12 cellular contexts compared by ENCODE assay signal in the genomic region with DNA sequence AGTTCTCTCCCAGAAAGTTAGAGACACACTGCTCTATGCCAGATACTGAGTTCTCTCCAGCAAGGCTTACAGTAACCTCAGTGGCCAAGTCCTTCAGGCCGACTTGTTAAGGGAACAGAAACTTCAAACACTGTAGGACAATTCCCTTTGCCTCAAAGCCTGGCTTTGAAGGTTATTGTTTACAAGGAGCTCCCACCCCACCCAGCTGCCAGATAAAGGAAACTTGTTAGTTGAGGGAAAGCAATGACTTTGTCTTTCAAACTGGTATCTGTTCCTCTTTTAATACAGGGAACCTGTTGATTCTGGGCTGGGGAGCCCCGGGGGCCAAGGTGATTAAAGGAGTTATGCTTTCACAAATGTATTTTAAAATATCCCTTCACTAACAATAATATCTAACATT. TPM values are rescaled to one million over a fixed set of nuclear protein-coding genes. Genes with fewer than 3 reads are reported as not detected.
DNase-seq lines count a peak whose midpoint lies in the region; ATAC-seq and TF ChIP-seq lines count a peak whose summit lies in the region.
"Had no signal": no experiment of that assay in that cellular context is flagged by ENCODE, and none has a peak within 500 bp of the region (broad histone marks: within the 10 kb centered on the region; RNA-seq: fewer than 3 reads in every experiment).

No MANE protein-coding gene starts in this region.

- H3K9me3 ChIP-seq in heart right ventricle: no peaks in the 10 kb centered on the region
- H3K9me3 ChIP-seq in left ventricle myocardium inferior (replicated peaks): no peaks in the 10 kb centered on the region

- no peaks in the 10 kb centered on the region for H3K36me3 Mint-ChIP-seq in dendritic cell treated with granulocyte-macrophage colony-stimulating factor and Interleukin-4, amounts not matched to agents 40 ng/mL and 50 ng/mL, for 4 days (ENCODE audit: low read depth)

- H3K27ac Mint-ChIP-seq in dendritic cell treated with granulocyte-macrophage colony-stimulating factor and Interleukin-4, amounts not matched to agents 40 ng/mL and 50 ng/mL, for 4 days: peak overlapping the region; percentile 86

- H3K9me3 Mint-ChIP-seq in dendritic cell treated with granulocyte-macrophage colony-stimulating factor and Interleukin-4, amounts not matched to agents 40 ng/mL and 50 ng/mL, for 4 days: no peaks in the 10 kb centered on the region

- TF ChIP-seq CTCF in heart right ventricle (IDR thresholded peaks at IDR 0.05) (no peak), left ventricle myocardium inferior (IDR thresholded peaks at IDR 0.05; ENCODE audit: borderline replicate concordance) (no peak), foreskin fibroblast (IDR thresholded peaks at IDR 0.05; ENCODE audit: low read depth, low read length) (no peak)

- H3K27ac ChIP-seq in heart right ventricle (peak overlapping the region in 1 of 10 donors; percentile 42), left ventricle myocardium inferior (replicated peaks) (no peak overlapping the region)
- H3K27ac ChIP-seq: brain microvascular endothelial cell had no signal

- intact Hi-C loops in heart right ventricle (cut with DNase I): no loop called here
- intact Hi-C loops in left ventricle myocardium inferior (cut with micrococcal nuclease): no loop called here
- intact Hi-C loops in dendritic cell treated with granulocyte-macrophage colony-stimulating factor and Interleukin-4, amounts not matched to agents 40 ng/mL and 50 ng/mL, for 4 days (cut with micrococcal nuclease): loop anchor here (1.0 to 2.0 kb wide), 2 partner anchors 27 to 28 kb away; a partner anchor contains a TSS

- peaks cover 0 to 10% (median 0%) of the 10 kb centered on the region in 7 donors for H3K27me3 ChIP-seq in heart right ventricle
- H3K27me3 ChIP-seq in left ventricle myocardium inferior (ENCODE audit: low read depth): no peaks in the 10 kb centered on the region
- H3K27me3 ChIP-seq: brain microvascular endothelial cell had no signal

- H3K27me3 Mint-ChIP-seq in dendritic cell treated with granulocyte-macrophage colony-stimulating factor and Interleukin-4, amounts not matched to agents 40 ng/mL and 50 ng/mL, for 4 days: no peaks in the 10 kb centered on the region

- H3K4me3 ChIP-seq in heart right ventricle: no peak overlapping the region
- H3K4me3 ChIP-seq in left ventricle myocardium inferior: no peak overlapping the region
- H3K4me3 ChIP-seq in foreskin fibroblast (ENCODE audit: low read depth in 1 of 2, low read length in 2 of 2): no peak overlapping the region

- H3K4me3 Mint-ChIP-seq in dendritic cell treated with granulocyte-macrophage colony-stimulating factor and Interleukin-4, amounts not matched to agents 40 ng/mL and 50 ng/mL, for 4 days: no peak overlapping the region

- peaks cover 0 to 26% (median 6%) of the 10 kb centered on the region in 9 donors for H3K4me1 ChIP-seq in heart right ventricle
- peaks cover 8% of the 10 kb centered on the region for H3K4me1 ChIP-seq in left ventricle myocardium inferior

- H3K4me1 Mint-ChIP-seq in dendritic cell treated with granulocyte-macrophage colony-stimulating factor and Interleukin-4, amounts not matched to agents 40 ng/mL and 50 ng/mL, for 4 days (ENCODE audit: low read depth): peaks cover 55% of the 10 kb centered on the region

- DNase-seq in heart right ventricle: no peak
- no peak for DNase-seq in left ventricle myocardium inferior
- peak; percentile 31 for DNase-seq in HT-29 (ENCODE audit: low spot score)
- no peak for DNase-seq in foreskin fibroblast
- no peak for DNase-seq in NCI-H2171 treated with DMSO at 0.1 percent for 48 hours (lab: John Stamatoyannopoulos, UW)
- DNase-seq: brain microvascular endothelial cell had no signal

- WGBS in heart right ventricle, 2 donors: 42 to 63% methylated on average over 2 of the region's 2 CpGs

- H3K36me3 ChIP-seq in heart right ventricle (no peaks in the 10 kb centered on the region), left ventricle myocardium inferior (no peaks in the 10 kb centered on the region)
- H3K36me3 ChIP-seq: brain microvascular endothelial cell had no signal

- ATAC-seq in heart right ventricle: peak in 5 of 8 donors; percentile 49 to 80 (median 56)
- ATAC-seq in GM19324 (IDR thresholded peaks at IDR 0.05; ENCODE audit: low FRiP score, unreplicated experiment): no peak
- no peak for ATAC-seq in HG02571 (IDR thresholded peaks at IDR 0.05; ENCODE audit: unreplicated experiment)

RNA-seq across cellular contexts. Expression of a gene that starts 27.7 kb away (rescaled TPM):
- 100 to 1,000 TPM in 2 of 10 donors, 10 to 100 TPM in 8; 27.1 to 105 (median 61.2) TPM for total RNA-seq in heart right ventricle
- 100 to 1,000 TPM in 1 of 2 donors, 10 to 100 TPM in 1; 23.3 to 357 TPM for polyA plus RNA-seq in heart right ventricle
- 67.2 TPM for total RNA-seq in left ventricle myocardium inferior
- 63.8 and 67.4 TPM in 2 replicates for total RNA-seq in HT-29 (2014; rRNA removed; shearing (Covaris generic))

RNA-seq across cellular contexts. Expression of a gene that starts 46.8 kb away (rescaled TPM):
- total RNA-seq in heart right ventricle: under 1 TPM in 4 of 10 donors, not detected in 6; 0.05 to 0.39 (median 0.06) TPM
- polyA plus RNA-seq in heart right ventricle: under 1 TPM; 0.03 to 0.15 TPM
- total RNA-seq in left ventricle myocardium inferior: 0.05 TPM
- not detected in 2 replicates for total RNA-seq in HT-29 (2014; rRNA removed; shearing (Covaris generic))
- total RNA-seq: frontal cortex, myocyte, SK-MEL-5 had no signal

RNA-seq across cellular contexts. Expression of a gene that starts 56.7 kb away (rescaled TPM):
- 100 to 1,000 TPM; 105 to 196 (median 131) TPM for total RNA-seq in heart right ventricle
- polyA plus RNA-seq in heart right ventricle: 100 to 1,000 TPM; 122 to 175 TPM
- 119 TPM for total RNA-seq in left ventricle myocardium inferior
- 269 and 285 TPM in 2 replicates for total RNA-seq in HT-29 (2014; rRNA removed; shearing (Covaris generic))

Comparison
In these comparisons a context has a peak if more than half of its experiments do, and no peak if none do; other contexts are left out.
1. ATAC-seq: peak in heart right ventricle (5 of 8); none in GM19324 (single experiment) and HG02571 (single experiment).